ENCODE assay signal across 8 cellular contexts in the genomic region with DNA sequence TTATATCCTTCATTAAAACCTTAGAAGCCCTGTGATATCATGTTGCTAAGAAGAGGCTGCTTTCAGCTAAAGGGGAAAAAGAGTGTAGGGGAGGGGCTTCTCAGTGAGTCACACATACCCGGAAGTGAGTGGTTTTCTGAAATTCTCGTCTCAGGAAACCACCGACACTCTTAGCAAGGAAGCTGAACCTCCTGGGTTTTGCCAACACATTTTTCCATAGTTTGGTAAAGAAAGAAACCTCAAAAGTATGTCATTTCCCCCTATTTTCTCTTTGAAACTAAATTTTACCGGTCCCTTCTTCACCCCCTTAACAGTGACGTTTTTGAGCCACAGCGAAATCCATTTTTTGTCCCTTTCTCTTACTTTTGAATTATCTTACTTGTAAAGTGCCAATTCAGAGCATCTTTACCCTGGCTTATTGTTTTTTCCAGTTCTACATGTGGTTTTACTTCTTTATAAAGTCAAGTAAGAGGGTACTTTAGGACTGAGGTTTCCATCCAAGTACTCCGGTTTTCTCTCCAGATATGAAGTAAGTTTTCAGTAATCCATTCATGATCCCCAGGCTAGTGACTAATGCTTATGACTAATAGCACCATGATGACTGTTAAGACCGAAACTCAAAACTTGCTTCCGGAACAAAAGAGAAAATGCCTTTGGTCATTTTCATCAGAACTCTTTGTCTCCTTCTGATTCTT.
DNase-seq lines count a peak whose midpoint lies in the region; ATAC-seq and TF ChIP-seq lines count a peak whose summit lies in the region.

No MANE protein-coding gene starts in this region.

- DNase-seq in GM12865 (ENCODE audit: low read depth) = peak; percentile 80
- DNase-seq in MV-4-11 (lab: John Stamatoyannopoulos, UW) = peak; percentile 93
- DNase-seq in activated CD8-positive, alpha-beta T cell treated with anti-CD3 and anti-CD28 coated beads, Interleukin-2, amount 10 ng/mL, durations not matched to agents 7 days and 5 days = peak; percentile 76
- peak; percentile 76 for DNase-seq in epidermal melanocyte (ENCODE audit: insufficient read length, low spot score)
- peak; percentile 46 for DNase-seq in natural killer cell
- DNase-seq in thyroid gland = no peak
- no peak for DNase-seq in G401 (ENCODE audit: low spot score)

- peak; percentile 87 for ATAC-seq in HG02571 (IDR thresholded peaks at IDR 0.05; ENCODE audit: unreplicated experiment)
- peak; percentile 90 for ATAC-seq in activated CD8-positive, alpha-beta T cell treated with anti-CD3 and anti-CD28 coated beads, Interleukin-2, amount 10 ng/mL, durations not matched to agents 7 days and 5 days
- ATAC-seq in natural killer cell = peak; percentile 89 to 95 (median 94)

- H3K36me3 ChIP-seq in thyroid gland = no peaks in the 10 kb centered on the region

- no peaks in the 10 kb centered on the region for H3K27me3 Mint-ChIP-seq in activated CD8-positive, alpha-beta T cell treated with anti-CD3 and anti-CD28 coated beads, Interleukin-2, amount 10 ng/mL, durations not matched to agents 7 days and 5 days (ENCODE audit: low read depth)
- no peaks in the 10 kb centered on the region for H3K27me3 Mint-ChIP-seq in natural killer cell (ENCODE audit: low read depth in 2 of 2)

- peaks cover 5% of the 10 kb centered on the region for H3K36me3 Mint-ChIP-seq in activated CD8-positive, alpha-beta T cell treated with anti-CD3 and anti-CD28 coated beads, Interleukin-2, amount 10 ng/mL, durations not matched to agents 7 days and 5 days (ENCODE audit: low read depth)
- H3K36me3 Mint-ChIP-seq in natural killer cell = no peaks in the 10 kb centered on the region

- TF ChIP-seq CTCF in GM12865 (IDR thresholded peaks at IDR 0.05; ENCODE audit: insufficient read depth, low read depth, low read length, missing control alignments) = no peak
- TF ChIP-seq CTCF in natural killer cell (IDR thresholded peaks at IDR 0.05) = no peak
- TF ChIP-seq CTCF in thyroid gland (IDR thresholded peaks at IDR 0.05) = no peak

- peaks cover 0 to 9% of the 10 kb centered on the region in 2 donors for H3K4me1 ChIP-seq in thyroid gland

- TF ChIP-seq POLR2A in thyroid gland (IDR thresholded peaks at IDR 0.05) = peak in 1 of 2 donors; percentile 21

- 42 to 67% methylated on average over 9 of the region's 9 CpGs for WGBS in thyroid gland, 2 donors

- in situ Hi-C loops in G401 (cut with HindIII; ENCODE audit: low sequenced_read_pairs) = no loop called here

- H3K27ac Mint-ChIP-seq in activated CD8-positive, alpha-beta T cell treated with anti-CD3 and anti-CD28 coated beads, Interleukin-2, amount 10 ng/mL, durations not matched to agents 7 days and 5 days = peak overlapping the region; percentile 94
- peak overlapping the region; percentile 99 for H3K27ac Mint-ChIP-seq in natural killer cell

- H3K9me3 Mint-ChIP-seq in activated CD8-positive, alpha-beta T cell treated with anti-CD3 and anti-CD28 coated beads, Interleukin-2, amount 10 ng/mL, durations not matched to agents 7 days and 5 days (ENCODE audit: insufficient read depth) = no peaks in the 10 kb centered on the region
- H3K9me3 Mint-ChIP-seq in natural killer cell = no peaks in the 10 kb centered on the region

- H3K27me3 ChIP-seq in thyroid gland = no peaks in the 10 kb centered on the region

- peak overlapping the region; percentile 70 for H3K4me3 Mint-ChIP-seq in activated CD8-positive, alpha-beta T cell treated with anti-CD3 and anti-CD28 coated beads, Interleukin-2, amount 10 ng/mL, durations not matched to agents 7 days and 5 days
- peak overlapping the region; percentile 90 for H3K4me3 Mint-ChIP-seq in natural killer cell

- H3K9me3 ChIP-seq in thyroid gland = no peaks in the 10 kb centered on the region

- H3K4me1 Mint-ChIP-seq in activated CD8-positive, alpha-beta T cell treated with anti-CD3 and anti-CD28 coated beads, Interleukin-2, amount 10 ng/mL, durations not matched to agents 7 days and 5 days (ENCODE audit: low read depth) = peaks cover 45% of the 10 kb centered on the region
- peaks cover 27% of the 10 kb centered on the region in 2 donors for H3K4me1 Mint-ChIP-seq in natural killer cell

- CTCF ChIA-PET in activated CD8-positive, alpha-beta T cell treated with anti-CD3 and anti-CD28 coated beads, Interleukin-2, amount 10 ng/mL, durations not matched to agents 7 days and 5 days (lab: Charles Lee) = interaction anchor here (0.7 to 3.8 kb wide), 9 partner anchors 9 to 530 kb away, joined by 3 to 23 read pairs (median 6); no protein-coding TSS in a partner anchor

- peak overlapping the region; percentile 42 to 82 (median 75) for H3K27ac ChIP-seq in thyroid gland

- H3K4me3 ChIP-seq in GM12865 (ENCODE audit: low read depth, low read length) = peak overlapping the region; percentile 32
- H3K4me3 ChIP-seq in thyroid gland (replicated peaks in 1 of 3) = no peak overlapping the region

- POLR2A ChIA-PET in activated CD8-positive, alpha-beta T cell treated with anti-CD3 and anti-CD28 coated beads, Interleukin-2, amount 10 ng/mL, durations not matched to agents 7 days and 5 days (lab: Charles Lee) = interaction anchor here (1.2 kb wide), 1 partner anchor 16 kb away, joined by 3 read pairs; no protein-coding TSS in a partner anchor

- intact Hi-C loops in natural killer cell (cut with micrococcal nuclease) = loop anchor here (2.0 to 10.0 kb wide), 3 partner anchors 194 to 532 kb away; no protein-coding TSS in a partner anchor
- intact Hi-C loops in thyroid gland (cut with DNase I) = no loop called here

Comparison
In these comparisons a context has a peak if more than half of its experiments do, and no peak if none do; other contexts are left out.
1. DNase-seq: peak in GM12865 (single experiment), MV-4-11 (single experiment), activated CD8-positive, alpha-beta T cell treated with anti-CD3 and anti-CD28 coated beads, Interleukin-2, amount 10 ng/mL, durations not matched to agents 7 days and 5 days (single experiment), epidermal melanocyte (single experiment) and natural killer cell (single experiment); none in thyroid gland (0 of 2) and G401 (single experiment).
2. Peak in every context shown above with its lines, with median percentiles within 50 percentile points of each other: ATAC-seq.